Comparison of ENCODE assay signal across 10 cellular contexts in genomic region chr2:152445791-152446201, GRCh38.
DNase-seq lines count a peak whose midpoint lies in the region; ATAC-seq and TF ChIP-seq lines count a peak whose summit lies in the region.
"Had no signal": no experiment of that assay in that cellular context is flagged by ENCODE, and none has a peak within 500 bp of the region (broad histone marks: within the 10 kb centered on the region; RNA-seq: fewer than 3 reads in every experiment).

No MANE protein-coding gene starts in this region.

- peak; percentile 73 for ATAC-seq in Right ventricle myocardium inferior
- ATAC-seq in GM21526 (IDR thresholded peaks at IDR 0.05; ENCODE audit: low FRiP score, unreplicated experiment) = no peak
- ATAC-seq in GM18909 (IDR thresholded peaks at IDR 0.05; ENCODE audit: poor library complexity, unreplicated experiment) = no peak

- no peaks in the 10 kb centered on the region for H3K27me3 ChIP-seq in kidney epithelial cell (ENCODE audit: control insufficient read depth, insufficient read depth, low read length)

- H3K4me3 ChIP-seq in kidney epithelial cell (ENCODE audit: low read depth, low read length) = no peak overlapping the region

- TF ChIP-seq CTCF in kidney epithelial cell (IDR thresholded peaks at IDR 0.05; ENCODE audit: insufficient read depth, low read length, poor library complexity, severe bottlenecking) = no peak

- DNase-seq in Right ventricle myocardium inferior (ENCODE audit: missing footprints) (no peak), cardiac septum (ENCODE audit: low spot score) (no peak), kidney epithelial cell (ENCODE audit: low read depth) (peak; percentile 72), germinal center (ENCODE audit: low spot score) (no peak), mucosa of gallbladder (ENCODE audit: low spot score) (no peak)
- DNase-seq: COR-L47, cortex of kidney had no signal

- peak overlapping the region; percentile 75 for H3K27ac ChIP-seq in angular gyrus (ENCODE audit: low read depth, low read length)

- intact Hi-C loops in Right ventricle myocardium inferior (cut with DNase I) (no loop called here), cardiac septum (cut with DNase I) (no loop called here)

- H3K36me3 ChIP-seq in kidney epithelial cell (ENCODE audit: control insufficient read depth, insufficient read depth, low read length) = no peaks in the 10 kb centered on the region
